Comparison of ENCODE assay signal across 8 cellular contexts in the genomic region with DNA sequence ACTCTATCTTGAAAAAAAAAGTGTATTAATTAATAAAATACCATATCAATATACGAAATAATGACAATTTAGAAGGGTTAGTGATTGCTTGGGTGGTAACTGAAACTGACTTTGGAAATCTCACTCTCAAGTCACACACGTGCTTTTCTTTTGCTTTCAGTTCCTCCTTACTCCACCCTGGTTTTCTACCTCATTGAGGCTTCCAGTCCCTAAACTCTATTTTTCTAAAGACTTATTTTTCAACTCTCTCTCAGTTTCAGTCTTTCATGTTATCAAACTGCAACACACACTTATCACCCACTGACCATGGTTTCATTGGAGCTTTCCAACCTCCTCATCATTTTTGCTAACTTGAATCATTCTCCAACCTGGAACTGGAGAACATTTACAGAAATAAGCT. TPM values are rescaled to one million over a fixed set of nuclear protein-coding genes. Genes with fewer than 3 reads are reported as not detected.
DNase-seq lines count a peak whose midpoint lies in the region; ATAC-seq and TF ChIP-seq lines count a peak whose summit lies in the region.

No MANE protein-coding gene starts in this region.

- TF ChIP-seq CTCF in activated B cell treated with CpG ODN at 0.5 μM for 24 hours (IDR thresholded peaks at IDR 0.05), result no peak
- no peak for TF ChIP-seq CTCF in omental fat pad (IDR thresholded peaks at IDR 0.05)
- no peak for TF ChIP-seq CTCF in progenitor cell of endocrine pancreas (IDR thresholded peaks at IDR 0.05; ENCODE audit: unreplicated experiment)

- H3K4me3 Mint-ChIP-seq in activated B cell treated with CpG ODN at 0.5 μM for 24 hours (peak overlapping the region; percentile 25), progenitor cell of endocrine pancreas (ENCODE audit: low read depth) (no peak overlapping the region)

- H3K4me1 Mint-ChIP-seq in activated B cell treated with CpG ODN at 0.5 μM for 24 hours (peaks cover 42% of the 10 kb centered on the region), progenitor cell of endocrine pancreas (ENCODE audit: low read depth) (no peaks in the 10 kb centered on the region)

- ATAC-seq in GM18517 (IDR thresholded peaks at IDR 0.05; ENCODE audit: unreplicated experiment) (peak; percentile 87), GM21367 (IDR thresholded peaks at IDR 0.05; ENCODE audit: unreplicated experiment) (peak; percentile 79), HG03139 (IDR thresholded peaks at IDR 0.05; ENCODE audit: unreplicated experiment) (peak; percentile 76), activated B cell treated with CpG ODN at 0.5 μM for 24 hours (ENCODE audit: low read depth) (peak; percentile 88), omental fat pad (ENCODE audit: low FRiP score) (no peak)

- DNase-seq in activated B cell treated with CpG ODN at 0.5 μM for 24 hours, result no peak
- DNase-seq in NCI-H2107 treated with DMSO at 0.1 percent for 48 hours (lab: John Stamatoyannopoulos, UW; ENCODE audit: unreplicated experiment), result no peak
- no peak for DNase-seq in omental fat pad (ENCODE audit: low spot score)
- no peak for DNase-seq in progenitor cell of endocrine pancreas (ENCODE audit: low spot score, unreplicated experiment)
- no peak for DNase-seq in cardiac septum (ENCODE audit: low spot score)

- CTCF ChIA-PET in activated B cell treated with CpG ODN at 0.5 μM for 24 hours (lab: Charles Lee), result interaction anchor here (0.7 to 2.4 kb wide), 5 partner anchors 9 to 128 kb away, joined by 3 to 14 read pairs (median 5); a partner anchor contains a TSS

- POLR2A ChIA-PET in activated B cell treated with CpG ODN at 0.5 μM for 24 hours (lab: Charles Lee), result interaction anchor here (0.9 to 1.1 kb wide), 2 partner anchors 21 to 438 kb away, joined by 3 to 4 read pairs; a partner anchor contains a TSS

- H3K36me3 Mint-ChIP-seq in activated B cell treated with CpG ODN at 0.5 μM for 24 hours (ENCODE audit: low read depth) (no peaks in the 10 kb centered on the region), progenitor cell of endocrine pancreas (ENCODE audit: insufficient read depth) (no peaks in the 10 kb centered on the region)

- H3K9me3 Mint-ChIP-seq in activated B cell treated with CpG ODN at 0.5 μM for 24 hours (no peaks in the 10 kb centered on the region), progenitor cell of endocrine pancreas (ENCODE audit: low read depth) (no peaks in the 10 kb centered on the region)

- intact Hi-C loops in activated B cell treated with CpG ODN at 0.5 μM for 24 hours (cut with micrococcal nuclease) (loop anchor here (1.0 to 2.0 kb wide), 4 partner anchors 24 to 553 kb away; a partner anchor contains a TSS), cardiac septum (cut with DNase I) (no loop called here)

- H3K27me3 Mint-ChIP-seq in activated B cell treated with CpG ODN at 0.5 μM for 24 hours, result no peaks in the 10 kb centered on the region
- H3K27me3 Mint-ChIP-seq in progenitor cell of endocrine pancreas, result peaks cover 3% of the 10 kb centered on the region

- H3K27ac Mint-ChIP-seq in activated B cell treated with CpG ODN at 0.5 μM for 24 hours (peak overlapping the region; percentile 83), progenitor cell of endocrine pancreas (no peak overlapping the region)

RNA-seq across cellular contexts. Expression of a gene that starts 23.5 kb away (rescaled TPM):
- 7.0 and 7.8 TPM in 2 replicates for total RNA-seq in activated B cell treated with CpG ODN at 0.5 μM for 24 hours
- total RNA-seq in omental fat pad, result 1 to 10 TPM in 3 of 4 donors, not detected in 1; 1.1 to 2.8 (median 2.4) TPM
- 0.33 TPM in 1 of 2 replicates, not detected in the other for total RNA-seq in progenitor cell of endocrine pancreas
- 0.51 TPM for total RNA-seq in cardiac septum
